Comparison of ENCODE assay signal across 21 cellular contexts in genomic region chr11:28490763-28491382, GRCh38.
"Had no signal": no experiment of that assay in that cellular context is flagged by ENCODE, and none has a peak within 500 bp of the region (broad histone marks: within the 10 kb centered on the region; RNA-seq: fewer than 3 reads in every experiment).

No MANE protein-coding gene starts in this region.

- H3K27me3 ChIP-seq: cardiac muscle cell, dorsolateral prefrontal cortex, hepatocyte, neural progenitor cell, sigmoid colon, spleen, thyroid gland had no signal

- ATAC-seq: activated CD8-positive, alpha-beta memory T cell treated with anti-CD3 and anti-CD28 coated beads, Interleukin-2, amount 10 ng/mL, durations not matched to agents 7 days and 5 days; activated naive CD8-positive, alpha-beta T cell treated with anti-CD3 and anti-CD28 coated beads, Interleukin-2, amount 50 U/mL, for 24 hours; mucosa of descending colon; stimulated activated naive B cell treated with anti-CD40 and anti-IgM and Interleukin-4, amounts not matched to agents 10 μg/mL and 1 μg/mL and 100 μg/mL, for 72 hours had no signal

- H3K36me3 Mint-ChIP-seq: activated CD8-positive, alpha-beta memory T cell treated with anti-CD3 and anti-CD28 coated beads, Interleukin-2, amount 10 ng/mL, durations not matched to agents 7 days and 5 days; naive B cell; neural progenitor cell; stimulated activated naive B cell treated with anti-CD40 and anti-IgM and Interleukin-4, amounts not matched to agents 10 μg/mL and 1 μg/mL and 100 μg/mL, for 72 hours had no signal

- H3K27ac ChIP-seq: cardiac muscle cell, dorsolateral prefrontal cortex, hepatocyte, neural progenitor cell, sigmoid colon, spleen, thyroid gland had no signal

- DNase-seq: activated B cell treated with CpG ODN at 0.5 μM for 24 hours; activated CD4-positive, alpha-beta memory T cell treated with anti-CD3 and anti-CD28 coated beads, Interleukin-2, amount 10 ng/mL, durations not matched to agents 7 days and 5 days; activated CD4-positive, alpha-beta T cell treated with anti-CD3 and anti-CD28 coated beads for 4 hours; activated CD8-positive, alpha-beta memory T cell treated with anti-CD3 and anti-CD28 coated beads, Interleukin-2, amount 10 ng/mL, durations not matched to agents 7 days and 5 days; activated naive CD4-positive, alpha-beta T cell treated with anti-CD3 and anti-CD28 coated beads for 36 hours; activated naive CD8-positive, alpha-beta T cell treated with anti-CD3 and anti-CD28 coated beads, Interleukin-2, amount 50 U/mL, for 24 hours; activated T-cell treated with anti-CD3 and anti-CD28 coated beads, Interleukin-2, amount 50 U/mL, for 1 hour; dorsolateral prefrontal cortex; left cardiac atrium; mesenchymal stem cell; mucosa of descending colon; naive B cell; sigmoid colon; spleen; stimulated activated naive B cell treated with anti-CD40 and anti-IgM and Interleukin-4, amounts not matched to agents 10 μg/mL and 1 μg/mL and 100 μg/mL, for 72 hours; thyroid gland had no signal

- H3K4me2 ChIP-seq: hepatocyte, neural progenitor cell had no signal

- H3K9ac ChIP-seq: neural progenitor cell had no signal

- H3K4me3 Mint-ChIP-seq: activated B cell treated with CpG ODN at 0.5 μM for 24 hours; activated CD4-positive, alpha-beta memory T cell treated with anti-CD3 and anti-CD28 coated beads, Interleukin-2, amount 10 ng/mL, durations not matched to agents 7 days and 5 days; activated CD8-positive, alpha-beta memory T cell treated with anti-CD3 and anti-CD28 coated beads, Interleukin-2, amount 10 ng/mL, durations not matched to agents 7 days and 5 days; activated naive CD4-positive, alpha-beta T cell treated with anti-CD3 and anti-CD28 coated beads for 36 hours; activated naive CD8-positive, alpha-beta T cell treated with anti-CD3 and anti-CD28 coated beads, Interleukin-2, amount 50 U/mL, for 24 hours; naive B cell; neural progenitor cell; stimulated activated naive B cell treated with anti-CD40 and anti-IgM and Interleukin-4, amounts not matched to agents 10 μg/mL and 1 μg/mL and 100 μg/mL, for 72 hours; T-helper 2 cell treated with Interferon-gamma antibody and Interleukin-4, amounts not matched to agents 5 μg/mL and 100 μg/mL, for 36 hours had no signal

- H2AFZ ChIP-seq: hepatocyte, neural progenitor cell had no signal

- H3K4me3 ChIP-seq: cardiac muscle cell, dorsolateral prefrontal cortex, hepatocyte, mucosa of descending colon, neural progenitor cell, sigmoid colon, spleen, thyroid gland had no signal

- H3K9me3 Mint-ChIP-seq: activated B cell treated with CpG ODN at 0.5 μM for 24 hours; activated CD4-positive, alpha-beta memory T cell treated with anti-CD3 and anti-CD28 coated beads, Interleukin-2, amount 10 ng/mL, durations not matched to agents 7 days and 5 days; activated naive CD8-positive, alpha-beta T cell treated with anti-CD3 and anti-CD28 coated beads, Interleukin-2, amount 50 U/mL, for 24 hours; activated T-helper 2 cell treated with anti-CD3 and anti-CD28 coated beads, Interferon-gamma antibody, Interleukin-2, Interleukin-4, amounts not matched to agents 10 μg/mL and 5 μg/mL and 100 μg/mL, durations not matched to agents 14 hours and 24 hours and 36 hours; neural progenitor cell; T-helper 2 cell treated with Interferon-gamma antibody and Interleukin-4, amounts not matched to agents 5 μg/mL and 100 μg/mL, for 36 hours had no signal

- H3K9me3 ChIP-seq: mucosa of descending colon, sigmoid colon, spleen, thyroid gland had no signal

- H3K27ac Mint-ChIP-seq: activated B cell treated with CpG ODN at 0.5 μM for 24 hours; activated CD4-positive, alpha-beta memory T cell treated with anti-CD3 and anti-CD28 coated beads, Interleukin-2, amount 10 ng/mL, durations not matched to agents 7 days and 5 days; activated CD8-positive, alpha-beta memory T cell treated with anti-CD3 and anti-CD28 coated beads, Interleukin-2, amount 10 ng/mL, durations not matched to agents 7 days and 5 days; activated naive CD4-positive, alpha-beta T cell treated with anti-CD3 and anti-CD28 coated beads for 36 hours; activated naive CD8-positive, alpha-beta T cell treated with anti-CD3 and anti-CD28 coated beads, Interleukin-2, amount 50 U/mL, for 24 hours; activated T-helper 2 cell treated with anti-CD3 and anti-CD28 coated beads, Interferon-gamma antibody, Interleukin-2, Interleukin-4, amounts not matched to agents 10 μg/mL and 5 μg/mL and 100 μg/mL, durations not matched to agents 14 hours and 24 hours and 36 hours; neural progenitor cell; stimulated activated naive B cell treated with anti-CD40 and anti-IgM and Interleukin-4, amounts not matched to agents 10 μg/mL and 1 μg/mL and 100 μg/mL, for 72 hours; T-helper 2 cell treated with Interferon-gamma antibody and Interleukin-4, amounts not matched to agents 5 μg/mL and 100 μg/mL, for 36 hours had no signal

- H3K27me3 Mint-ChIP-seq: activated B cell treated with CpG ODN at 0.5 μM for 24 hours; activated CD4-positive, alpha-beta memory T cell treated with anti-CD3 and anti-CD28 coated beads, Interleukin-2, amount 10 ng/mL, durations not matched to agents 7 days and 5 days; activated CD8-positive, alpha-beta memory T cell treated with anti-CD3 and anti-CD28 coated beads, Interleukin-2, amount 10 ng/mL, durations not matched to agents 7 days and 5 days; activated naive CD8-positive, alpha-beta T cell treated with anti-CD3 and anti-CD28 coated beads, Interleukin-2, amount 50 U/mL, for 24 hours; naive B cell; stimulated activated naive B cell treated with anti-CD40 and anti-IgM and Interleukin-4, amounts not matched to agents 10 μg/mL and 1 μg/mL and 100 μg/mL, for 72 hours had no signal

- H3K4me1 ChIP-seq: neural progenitor cell, sigmoid colon, spleen, thyroid gland had no signal

- H3K36me3 ChIP-seq: cardiac muscle cell, neural progenitor cell, sigmoid colon, spleen, thyroid gland had no signal

- H3K4me1 Mint-ChIP-seq: activated B cell treated with CpG ODN at 0.5 μM for 24 hours; activated CD4-positive, alpha-beta memory T cell treated with anti-CD3 and anti-CD28 coated beads, Interleukin-2, amount 10 ng/mL, durations not matched to agents 7 days and 5 days; activated CD8-positive, alpha-beta memory T cell treated with anti-CD3 and anti-CD28 coated beads, Interleukin-2, amount 10 ng/mL, durations not matched to agents 7 days and 5 days; activated naive CD8-positive, alpha-beta T cell treated with anti-CD3 and anti-CD28 coated beads, Interleukin-2, amount 50 U/mL, for 24 hours; naive B cell; neural progenitor cell; stimulated activated naive B cell treated with anti-CD40 and anti-IgM and Interleukin-4, amounts not matched to agents 10 μg/mL and 1 μg/mL and 100 μg/mL, for 72 hours had no signal
